Comparison of ENCODE assay signal across 8 cellular contexts in the genomic region with DNA sequence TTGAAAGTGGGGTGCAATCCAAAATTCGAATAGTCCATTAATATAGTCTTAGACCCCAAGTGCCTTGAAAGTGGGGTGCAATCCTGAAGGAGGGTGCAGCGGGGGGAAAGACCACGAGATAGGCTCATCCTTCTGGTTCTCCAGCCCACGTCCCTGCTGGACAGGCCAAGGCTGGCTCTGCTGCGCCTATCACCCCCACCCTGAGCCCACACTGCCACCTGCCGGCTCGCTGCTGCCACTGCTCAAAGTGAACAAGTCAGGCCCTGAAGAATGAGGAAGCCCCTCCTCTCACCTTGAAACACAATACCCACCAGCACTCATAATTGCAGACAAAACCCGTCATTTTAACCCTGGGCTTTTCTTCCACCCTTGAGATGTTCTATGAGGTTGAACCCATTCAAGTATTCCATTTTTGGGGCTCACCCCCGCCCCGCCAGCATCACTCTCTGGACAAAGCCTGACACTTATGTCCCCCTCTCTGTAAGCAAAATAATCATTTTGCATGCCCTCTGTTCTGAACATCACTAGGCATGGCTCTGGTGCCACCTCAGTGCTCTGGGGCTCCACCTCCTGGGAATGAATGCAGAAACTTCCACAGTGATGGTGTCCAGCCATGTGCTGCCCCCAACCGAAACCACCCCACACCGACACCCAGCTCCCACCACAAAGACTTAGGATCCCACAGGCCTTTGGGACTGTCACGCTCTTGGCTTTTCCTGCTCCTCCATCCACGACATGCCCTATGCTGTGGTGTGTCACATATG. TPM values are rescaled to one million over a fixed set of nuclear protein-coding genes. Genes with fewer than 3 reads are reported as not detected.
DNase-seq lines count a peak whose midpoint lies in the region; ATAC-seq and TF ChIP-seq lines count a peak whose summit lies in the region.

No MANE protein-coding gene starts in this region.

- H3K27ac Mint-ChIP-seq in naive thymus-derived CD8-positive, alpha-beta T cell = peak overlapping the region in 6 of 10 donors; percentile 2 to 81 (median 61)
- H3K27ac Mint-ChIP-seq in stimulated activated memory B cell treated with anti-CD40 and anti-IgM and Interleukin-4, amounts not matched to agents 10 μg/mL and 1 μg/mL and 100 μg/mL, for 72 hours = no peak overlapping the region

- H3K36me3 ChIP-seq in OCI-LY3 (replicated peaks; ENCODE audit: low read depth, low read length) = no peaks in the 10 kb centered on the region

- H3K4me1 Mint-ChIP-seq in naive thymus-derived CD8-positive, alpha-beta T cell = peaks cover 6 to 19% (median 15%) of the 10 kb centered on the region in 4 donors
- peaks cover 23% of the 10 kb centered on the region for H3K4me1 Mint-ChIP-seq in stimulated activated memory B cell treated with anti-CD40 and anti-IgM and Interleukin-4, amounts not matched to agents 10 μg/mL and 1 μg/mL and 100 μg/mL, for 72 hours

- no peak for TF ChIP-seq POLR2A in erythroblast (IDR thresholded peaks at IDR 0.05; ENCODE audit: low read length)

- no peaks in the 10 kb centered on the region for H3K79me2 ChIP-seq in OCI-LY3 (ENCODE audit: low read length)

- DNase-seq in AG20443 (ENCODE audit: low spot score) = peak; percentile 90
- DNase-seq in activated T-cell treated with anti-CD3 and anti-CD28 coated beads for 24 hours (ENCODE audit: low read depth) = peak; percentile 58
- DNase-seq in erythroblast (lab: John Stamatoyannopoulos, UW) = peak; percentile 63 to 77
- peak; percentile 53 to 86 (median 69) for DNase-seq in naive thymus-derived CD8-positive, alpha-beta T cell

- H3K9me3 ChIP-seq in OCI-LY3 (ENCODE audit: insufficient read depth, low read length) = no peaks in the 10 kb centered on the region

- no peak overlapping the region for H3K4me3 Mint-ChIP-seq in naive thymus-derived CD8-positive, alpha-beta T cell
- H3K4me3 Mint-ChIP-seq in stimulated activated memory B cell treated with anti-CD40 and anti-IgM and Interleukin-4, amounts not matched to agents 10 μg/mL and 1 μg/mL and 100 μg/mL, for 72 hours = no peak overlapping the region

- no peaks in the 10 kb centered on the region for H3K27me3 ChIP-seq in OCI-LY3 (ENCODE audit: low read depth, low read length)

- no peak overlapping the region for H2AFZ ChIP-seq in OCI-LY3 (ENCODE audit: low read depth, low read length)

- peaks cover 41% of the 10 kb centered on the region for H3K4me1 ChIP-seq in OCI-LY3 (ENCODE audit: low read length)

- peak; percentile 71 for ATAC-seq in GM18861 (IDR thresholded peaks at IDR 0.05; ENCODE audit: unreplicated experiment)
- peak; percentile 74 for ATAC-seq in HG03575 (IDR thresholded peaks at IDR 0.05; ENCODE audit: extremely low read depth, insufficient number of reproducible peaks, low FRiP score, unreplicated experiment)
- ATAC-seq in naive thymus-derived CD8-positive, alpha-beta T cell = peak; percentile 84 to 90
- peak; percentile 71 for ATAC-seq in stimulated activated memory B cell treated with anti-CD40 and anti-IgM and Interleukin-4, amounts not matched to agents 10 μg/mL and 1 μg/mL and 100 μg/mL, for 72 hours

- H3K9ac ChIP-seq in OCI-LY3 (ENCODE audit: low read length) = peak overlapping the region; percentile 8; the same call in 1 of the 2 replicates

- H3K36me3 Mint-ChIP-seq in naive thymus-derived CD8-positive, alpha-beta T cell = no peaks in the 10 kb centered on the region
- no peaks in the 10 kb centered on the region for H3K36me3 Mint-ChIP-seq in stimulated activated memory B cell treated with anti-CD40 and anti-IgM and Interleukin-4, amounts not matched to agents 10 μg/mL and 1 μg/mL and 100 μg/mL, for 72 hours

- peak; percentile 96 for TF ChIP-seq CTCF in OCI-LY3 (IDR thresholded peaks at IDR 0.05; ENCODE audit: low read depth, low read length)

- no peaks in the 10 kb centered on the region for H4K20me1 ChIP-seq in OCI-LY3 (ENCODE audit: insufficient read depth, low read length)

- H3K27me3 Mint-ChIP-seq in naive thymus-derived CD8-positive, alpha-beta T cell = peaks cover 0 to 1% (median 0%) of the 10 kb centered on the region in 5 donors
- H3K27me3 Mint-ChIP-seq in stimulated activated memory B cell treated with anti-CD40 and anti-IgM and Interleukin-4, amounts not matched to agents 10 μg/mL and 1 μg/mL and 100 μg/mL, for 72 hours = peaks cover 18% of the 10 kb centered on the region

- no peak overlapping the region for H3K27ac ChIP-seq in OCI-LY3 (ENCODE audit: low read length)

- H3K4me2 ChIP-seq in OCI-LY3 (ENCODE audit: low read length) = peak overlapping the region; percentile 63

- POLR2A ChIA-PET in naive thymus-derived CD8-positive, alpha-beta T cell (lab: Charles Lee) = interaction anchor here (1.8 kb wide), 1 partner anchor 77 kb away, joined by 5 read pairs; no protein-coding TSS in a partner anchor

- H3K9me3 Mint-ChIP-seq in naive thymus-derived CD8-positive, alpha-beta T cell = no peaks in the 10 kb centered on the region
- no peaks in the 10 kb centered on the region for H3K9me3 Mint-ChIP-seq in stimulated activated memory B cell treated with anti-CD40 and anti-IgM and Interleukin-4, amounts not matched to agents 10 μg/mL and 1 μg/mL and 100 μg/mL, for 72 hours

- H3K4me3 ChIP-seq in OCI-LY3 (ENCODE audit: low read length) = peak overlapping the region; percentile 30

RNA-seq across cellular contexts. Expression of gene BEAN1, which starts 56.8 kb away (rescaled TPM):
- total RNA-seq in naive thymus-derived CD8-positive, alpha-beta T cell = not detected
- polyA plus RNA-seq in naive thymus-derived CD8-positive, alpha-beta T cell = not detected
